Comparison of ENCODE assay signal across 10 cellular contexts in genomic region chr6:150144294-150144868, GRCh38. TPM values are rescaled to one million over a fixed set of nuclear protein-coding genes. Genes with fewer than 3 reads are reported as not detected.
DNase-seq lines count a peak whose midpoint lies in the region; ATAC-seq and TF ChIP-seq lines count a peak whose summit lies in the region.
"Had no signal": no experiment of that assay in that cellular context is flagged by ENCODE, and none has a peak within 500 bp of the region (broad histone marks: within the 10 kb centered on the region; RNA-seq: fewer than 3 reads in every experiment).

No MANE protein-coding gene starts in this region.

- H3K4me1 Mint-ChIP-seq in HFFc6 (ENCODE audit: low read depth) = peaks cover 5% of the 10 kb centered on the region

- ATAC-seq in GM18498 (IDR thresholded peaks at IDR 0.05; ENCODE audit: unreplicated experiment) = no peak

- BruUV-seq in PC-9 (replicated peaks; lab: Mats Ljungman, UMichigan) = no TSS peak

- H3K4me3 ChIP-seq in PC-9 (peak overlapping the region; percentile 76), esophagus (ENCODE audit: low read depth in 1 of 2, low read length in 2 of 2) (peak overlapping the region; percentile 73 to 76), neuron (ENCODE audit: low read length) (peak overlapping the region; percentile 96)

- H3K4me3 Mint-ChIP-seq in HFFc6 = no peak overlapping the region

- H2AFZ ChIP-seq in PC-9 (peak overlapping the region; percentile 79), neuron (ENCODE audit: low read depth, low read length) (peak overlapping the region; percentile 78)

- POLR2A ChIA-PET in PC-9 (lab: Charles Lee; ENCODE audit: unreplicated experiment) = interaction anchor here (0.7 kb wide), 1 partner anchor 36 kb away, joined by 10 read pairs; no protein-coding TSS in a partner anchor

- H3K79me2 ChIP-seq in PC-9 (ENCODE audit: low read depth) = peaks cover 50% of the 10 kb centered on the region

- H3K4me2 ChIP-seq in PC-9 = peak overlapping the region; percentile 92

- H3K27ac Mint-ChIP-seq in HFFc6 = no peak overlapping the region

- no peaks in the 10 kb centered on the region for H3K9me3 Mint-ChIP-seq in HFFc6

- H3K27me3 ChIP-seq in PC-9 (ENCODE audit: insufficient read depth, low read depth) (no peaks in the 10 kb centered on the region), esophagus (ENCODE audit: control insufficient read depth in 1 of 2, insufficient read depth in 2 of 2, low read length in 2 of 2) (no peaks in the 10 kb centered on the region), neuron (ENCODE audit: insufficient read depth, low read length) (no peaks in the 10 kb centered on the region)

- intact Hi-C loops in PC-9 (cut with micrococcal nuclease; ENCODE audit: unreplicated experiment) = loop anchor here (2.0 to 5.0 kb wide), 2 partner anchors 113 to 190 kb away; no protein-coding TSS in a partner anchor
- intact Hi-C loops in posterior vena cava (cut with DNase I) = no loop called here

- TF ChIP-seq CTCF in PC-9 (conservative IDR thresholded peaks at IDR 0.05) = no peak
- TF ChIP-seq CTCF in HFFc6 (IDR thresholded peaks at IDR 0.05) = no peak

- no peaks in the 10 kb centered on the region for H3K9me2 ChIP-seq in PC-9 (ENCODE audit: insufficient read depth)

- H3K9me3 ChIP-seq in PC-9 (ENCODE audit: insufficient read depth, low read depth) = no peaks in the 10 kb centered on the region
- H3K9me3 ChIP-seq in esophagus (ENCODE audit: control insufficient read depth in 2 of 2, insufficient read depth in 1 of 2, low read depth in 1 of 2, low read length in 1 of 2) = no peaks in the 10 kb centered on the region
- no peaks in the 10 kb centered on the region for H3K9me3 ChIP-seq in neuron (ENCODE audit: low read length)
- H3K9me3 ChIP-seq: neutrophil had no signal

- CTCF ChIA-PET in PC-9 (lab: Charles Lee) = no interaction called here

- peaks cover 64% of the 10 kb centered on the region for H3K4me1 ChIP-seq in PC-9 (replicated peaks; ENCODE audit: insufficient read depth)
- H3K4me1 ChIP-seq in esophagus (ENCODE audit: control insufficient read depth in 2 of 2, insufficient read depth in 2 of 2, low read length in 1 of 2) = peaks cover 0 to 7% of the 10 kb centered on the region in 2 donors
- peaks cover 47% of the 10 kb centered on the region for H3K4me1 ChIP-seq in neuron (ENCODE audit: insufficient read depth, low read length)

- DNase-seq in EH (ENCODE audit: low read depth) (peak; percentile 19), PC-9 (peak in 1 of 2 experiments; percentile 43), HFFc6 (no peak), posterior vena cava (ENCODE audit: low spot score) (no peak), NCI-H1105 (lab: John Stamatoyannopoulos, UW) (no peak)
- DNase-seq: NCI-H1930 had no signal

- H4K20me1 ChIP-seq in PC-9 (ENCODE audit: insufficient read depth) = no peaks in the 10 kb centered on the region

- peaks cover 28% of the 10 kb centered on the region for H3F3A ChIP-seq in PC-9 (ENCODE audit: insufficient read depth, low read depth)

- H3K36me3 Mint-ChIP-seq in HFFc6 (ENCODE audit: low read depth) = no peaks in the 10 kb centered on the region

- 11 to 12% methylated on average over 6 of the region's 6 CpGs for WGBS in esophagus, 2 donors

- H3K27me3 Mint-ChIP-seq in HFFc6 (ENCODE audit: insufficient read depth) = peaks cover 34% of the 10 kb centered on the region

- H3K36me3 ChIP-seq in PC-9 (ENCODE audit: low read depth) (no peaks in the 10 kb centered on the region), esophagus (ENCODE audit: control insufficient read depth in 2 of 2, insufficient read depth in 2 of 2, low read length in 1 of 2) (no peaks in the 10 kb centered on the region), neuron (ENCODE audit: insufficient read depth, low read length) (no peaks in the 10 kb centered on the region)
- H3K36me3 ChIP-seq: neutrophil had no signal

- H3K27ac ChIP-seq in PC-9 = peak overlapping the region; percentile 90
- H3K27ac ChIP-seq in esophagus (ENCODE audit: low read depth in 2 of 2, low read length in 1 of 2) = no peak overlapping the region
- H3K27ac ChIP-seq: neutrophil had no signal

RNA-seq across cellular contexts. Expression of gene PPP1R14C, which starts 1.5 kb away (rescaled TPM):
- 9.8 and 12.1 TPM in 2 replicates for total RNA-seq in PC-9 (2021)
- 10 to 100 TPM in 1 of 2 donors, 1 to 10 TPM in 1; 7.8 to 12.4 TPM for polyA plus RNA-seq in esophagus
- under 1 TPM in 1 of 6 experiments, not detected in 5; 0.17 TPM for total RNA-seq in HFFc6 (2021; fragmentation: NEBNext Ultra II Directional; extraction: Animal tissue kit (Norgen Biotek cat#: 25700))
- 1 to 10 TPM in 1 of 2 donors, not detected in 1; 1.2 TPM for total RNA-seq in posterior vena cava
